9 cellular contexts compared by ENCODE assay signal in the genomic region with DNA sequence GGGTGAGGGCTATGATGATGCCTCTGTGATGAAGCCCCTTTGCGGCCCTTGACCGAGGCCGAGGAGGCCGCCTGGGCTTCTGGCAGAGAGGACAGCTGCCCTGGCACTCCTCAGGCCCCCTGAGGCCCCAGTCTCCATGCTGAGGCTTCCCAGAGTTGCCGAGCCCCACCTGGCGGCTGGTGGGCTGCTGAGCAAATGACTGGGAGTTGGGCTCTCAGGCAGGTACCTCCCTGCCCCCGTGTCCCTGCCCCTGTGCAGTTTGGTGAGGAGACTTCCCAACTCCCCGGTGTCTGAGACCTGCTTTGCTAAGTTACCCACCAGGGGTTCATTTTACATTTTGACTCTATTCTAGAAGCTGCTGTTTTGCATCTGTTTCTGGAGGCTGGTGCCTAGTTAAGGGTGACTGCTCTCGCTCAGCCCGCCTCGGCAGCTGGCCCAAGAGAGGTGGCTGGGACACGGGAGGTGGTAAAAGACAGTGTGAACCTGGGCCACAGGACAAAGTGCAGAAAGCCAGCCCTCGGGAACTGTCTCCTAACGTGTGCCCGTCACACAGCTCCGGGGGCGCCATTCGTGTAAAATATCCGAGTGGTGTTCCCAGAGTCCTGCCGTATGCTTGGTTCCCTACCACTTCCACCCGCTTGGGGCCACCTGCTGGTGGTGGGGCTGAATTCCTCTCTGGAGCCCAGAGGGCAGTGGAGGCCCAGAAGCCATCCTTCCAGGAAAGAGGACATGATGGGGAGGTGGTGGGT.
DNase-seq lines count a peak whose midpoint lies in the region; ATAC-seq, FAIRE-seq and TF ChIP-seq lines count a peak whose summit lies in the region.
"Had no signal": no experiment of that assay in that cellular context is flagged by ENCODE, and none has a peak within 500 bp of the region (broad histone marks: within the 10 kb centered on the region; RNA-seq: fewer than 3 reads in every experiment).

No MANE protein-coding gene starts in this region.

- no peak for ATAC-seq in right cardiac atrium

- H3K9me3 ChIP-seq in cardiac muscle cell (ENCODE audit: low read depth) (no peaks in the 10 kb centered on the region), right cardiac atrium (ENCODE audit: control insufficient read depth, low read length) (no peaks in the 10 kb centered on the region), OCI-LY7 (ENCODE audit: low read length) (no peaks in the 10 kb centered on the region)

- H3K9me2 ChIP-seq in OCI-LY7 (ENCODE audit: insufficient read depth, low read length) = no peaks in the 10 kb centered on the region

- H3K4me3 ChIP-seq in cardiac muscle cell (no peak overlapping the region), right cardiac atrium (ENCODE audit: low read length) (no peak overlapping the region), OCI-LY7 (ENCODE audit: low read depth, low read length, poor library complexity, severe bottlenecking) (peak overlapping the region; percentile 14), fibroblast of villous mesenchyme (ENCODE audit: low read depth, low read length) (no peak overlapping the region)
- H3K4me3 ChIP-seq: stomach had no signal

- no TSS peak for BruUV-seq in OCI-LY7 (replicated peaks; lab: Mats Ljungman, UMichigan)

- FAIRE-seq in urothelium cell line (lab: Jason Lieb, UNC) = peak; percentile 27

- intact Hi-C loops in right cardiac atrium (cut with DNase I) = loop anchor here in 2 of 4 donors (2.0 to 5.0 kb wide), 2 partner anchors 89 to 134 kb away; a partner anchor contains a TSS
- intact Hi-C loops in OCI-LY7 (cut with micrococcal nuclease; ENCODE audit: unreplicated experiment) = loop anchor here (1.0 kb wide), 2 partner anchors 89 to 137 kb away; no protein-coding TSS in a partner anchor

- H3K27me3 ChIP-seq in cardiac muscle cell = no peaks in the 10 kb centered on the region
- no peaks in the 10 kb centered on the region for H3K27me3 ChIP-seq in right cardiac atrium (ENCODE audit: control insufficient read depth, insufficient read depth)
- H3K27me3 ChIP-seq: stomach had no signal

- H2AFZ ChIP-seq in OCI-LY7 (ENCODE audit: low read length) = peak overlapping the region; percentile 68; the same call in 1 of the 2 replicates

- no peaks in the 10 kb centered on the region for H4K20me1 ChIP-seq in OCI-LY7 (ENCODE audit: insufficient read depth, low read length)

- no peak for DNase-seq in cardiac muscle cell (ENCODE audit: low read depth in 1 of 2, low spot score in 1 of 2)
- no peak for DNase-seq in right cardiac atrium
- peak; percentile 65 for DNase-seq in OCI-LY7 (ENCODE audit: low spot score)
- no peak for DNase-seq in fibroblast of villous mesenchyme (ENCODE audit: low read depth)
- DNase-seq in urothelium cell line (ENCODE audit: low spot score) = peak; percentile 57
- DNase-seq in putamen (ENCODE audit: low spot score) = no peak
- no peak for DNase-seq in NCI-H2196 (lab: John Stamatoyannopoulos, UW; ENCODE audit: unreplicated experiment)
- no peak for DNase-seq in stimulated activated CD4-positive, alpha-beta T cell treated with anti-CD3 and anti-CD28 coated beads, Interleukin-2, amount 100 ng/mL, for 24 hours

- 86% methylated on average over 21 of the region's 21 CpGs for WGBS in right cardiac atrium

- H3K4me2 ChIP-seq in OCI-LY7 (ENCODE audit: low read length) = peak overlapping the region; percentile 68

- CTCF ChIA-PET in OCI-LY7 (lab: Charles Lee; ENCODE audit: unreplicated experiment) = interaction anchor here (1.6 kb wide), 1 partner anchor 9 kb away, joined by 6 read pairs; no protein-coding TSS in a partner anchor

- H3K36me3 ChIP-seq in cardiac muscle cell (no peaks in the 10 kb centered on the region), OCI-LY7 (ENCODE audit: insufficient read depth, low read length) (peaks cover 16% of the 10 kb centered on the region)

- H3K4me1 ChIP-seq in cardiac muscle cell (ENCODE audit: low read depth) (no peaks in the 10 kb centered on the region), right cardiac atrium (ENCODE audit: control insufficient read depth, insufficient read depth, low read length) (no peaks in the 10 kb centered on the region), OCI-LY7 (ENCODE audit: insufficient read depth, low read length, poor library complexity, severe bottlenecking) (peaks cover 11% of the 10 kb centered on the region)

- H3K27ac ChIP-seq in cardiac muscle cell = no peak overlapping the region
- no peak overlapping the region for H3K27ac ChIP-seq in right cardiac atrium (ENCODE audit: low read length)
- no peak overlapping the region for H3K27ac ChIP-seq in OCI-LY7 (ENCODE audit: low read depth, low read length, poor library complexity, severe bottlenecking)
- H3K27ac ChIP-seq: stomach had no signal

- POLR2A ChIA-PET in OCI-LY7 (lab: Charles Lee) = interaction anchor here (0.6 kb wide), 1 partner anchor 504 kb away, joined by 3 read pairs; no protein-coding TSS in a partner anchor

- TF ChIP-seq CTCF in cardiac muscle cell (IDR thresholded peaks at IDR 0.05; ENCODE audit: low read depth, low read length) (peak; percentile 26), OCI-LY7 (conservative IDR thresholded peaks at IDR 0.05; ENCODE audit: low read length) (peak; percentile 24), fibroblast of villous mesenchyme (IDR thresholded peaks at IDR 0.05; ENCODE audit: insufficient read depth, low read depth, low read length) (peak; percentile 41)

- H3K79me2 ChIP-seq in OCI-LY7 (ENCODE audit: insufficient read depth, low read depth, low read length) = no peaks in the 10 kb centered on the region

Comparison
In these comparisons a context has a peak if more than half of its experiments do, and no peak if none do; other contexts are left out.
1. DNase-seq: peak in OCI-LY7 (single experiment) and urothelium cell line (single experiment); none in cardiac muscle cell (0 of 2), right cardiac atrium (0 of 3), fibroblast of villous mesenchyme (single experiment), putamen (single experiment), NCI-H2196 (single experiment) and stimulated activated CD4-positive, alpha-beta T cell treated with anti-CD3 and anti-CD28 coated beads, Interleukin-2, amount 100 ng/mL, for 24 hours (0 of 2).
2. Peak in every context shown above with its lines, with median percentiles within 50 percentile points of each other: CTCF ChIP-seq.